In genomic region chr13:99421271-99421670, GRCh38 we compare ENCODE assay signal across 18 cellular contexts.
A peak's percentile ranks its signal among the peaks of the same experiment; 100 is the strongest.
DNase-seq lines count a peak whose midpoint lies in the region; TF ChIP-seq lines count a peak whose summit lies in the region.
"Had no signal": no experiment of that assay in that cellular context is flagged by ENCODE, and none has a peak within 500 bp of the region (broad histone marks: within the 10 kb centered on the region; RNA-seq: fewer than 3 reads in every experiment).

No MANE protein-coding gene starts in this region.

- no peaks in the 10 kb centered on the region for H3K36me3 ChIP-seq in BLaER1
- H3K36me3 ChIP-seq: ascending aorta, pancreas had no signal

- no peak overlapping the region for H3K9ac ChIP-seq in BLaER1

- POLR2A ChIA-PET in activated CD4-positive, alpha-beta memory T cell treated with anti-CD3 and anti-CD28 coated beads, Interleukin-2, amount 10 ng/mL, durations not matched to agents 7 days and 5 days (lab: Charles Lee), result interaction anchor here (1.0 kb wide), 1 partner anchor 61 kb away, joined by 4 read pairs; no protein-coding TSS in a partner anchor

- peaks cover 5 to 9% of the 10 kb centered on the region in 2 donors for H3K36me3 Mint-ChIP-seq in CD14-positive monocyte
- H3K36me3 Mint-ChIP-seq in activated CD4-positive, alpha-beta memory T cell treated with anti-CD3 and anti-CD28 coated beads, Interleukin-2, amount 10 ng/mL, durations not matched to agents 7 days and 5 days (ENCODE audit: low read depth), result no peaks in the 10 kb centered on the region
- H3K36me3 Mint-ChIP-seq: type B pancreatic cell had no signal

- H3K9me3 Mint-ChIP-seq in CD14-positive monocyte, result peaks cover 0 to 4% (median 0%) of the 10 kb centered on the region in 7 donors
- H3K9me3 Mint-ChIP-seq in activated CD4-positive, alpha-beta memory T cell treated with anti-CD3 and anti-CD28 coated beads, Interleukin-2, amount 10 ng/mL, durations not matched to agents 7 days and 5 days, result no peaks in the 10 kb centered on the region
- H3K9me3 Mint-ChIP-seq: type B pancreatic cell had no signal

- H3K4me1 ChIP-seq in BLaER1, result peaks cover 99% of the 10 kb centered on the region
- H3K4me1 ChIP-seq: ascending aorta, pancreas had no signal

- H3K4me1 Mint-ChIP-seq in CD14-positive monocyte, result peaks cover 56% of the 10 kb centered on the region
- peaks cover 44% of the 10 kb centered on the region for H3K4me1 Mint-ChIP-seq in activated CD4-positive, alpha-beta memory T cell treated with anti-CD3 and anti-CD28 coated beads, Interleukin-2, amount 10 ng/mL, durations not matched to agents 7 days and 5 days

- H3K9me3 ChIP-seq in BLaER1, result no peaks in the 10 kb centered on the region
- H3K9me3 ChIP-seq: ascending aorta, pancreas had no signal

- H4K20me1 ChIP-seq in BLaER1, result no peaks in the 10 kb centered on the region

- no peaks in the 10 kb centered on the region for H3K27me3 ChIP-seq in BLaER1
- H3K27me3 ChIP-seq: ascending aorta, pancreas had no signal

- TF ChIP-seq CTCF in CD14-positive monocyte (IDR thresholded peaks at IDR 0.05), result no peak
- no peak for TF ChIP-seq CTCF in coronary artery (IDR thresholded peaks at IDR 0.05)

- H3K27ac ChIP-seq in BLaER1 (no peak overlapping the region), coronary artery (no peak overlapping the region)
- H3K27ac ChIP-seq: ascending aorta, C4-2B, pancreas had no signal

- H3K4me3 ChIP-seq in BLaER1, result no peak overlapping the region
- no peak overlapping the region for H3K4me3 ChIP-seq in coronary artery
- H3K4me3 ChIP-seq: ascending aorta, pancreas had no signal

- CTCF ChIA-PET in activated CD4-positive, alpha-beta memory T cell treated with anti-CD3 and anti-CD28 coated beads, Interleukin-2, amount 10 ng/mL, durations not matched to agents 7 days and 5 days (lab: Charles Lee), result interaction anchor here (1.1 to 3.2 kb wide), 3 partner anchors 16 to 152 kb away, joined by 11 to 18 read pairs (median 13); no protein-coding TSS in a partner anchor

- peak overlapping the region; percentile 86; the same call in 1 of the 2 replicates for H3K4me2 ChIP-seq in BLaER1

- H3K27me3 Mint-ChIP-seq in CD14-positive monocyte (ENCODE audit: low read depth in 3 of 3), result peaks cover 34 to 41% (median 37%) of the 10 kb centered on the region in 3 donors
- H3K27me3 Mint-ChIP-seq in activated CD4-positive, alpha-beta memory T cell treated with anti-CD3 and anti-CD28 coated beads, Interleukin-2, amount 10 ng/mL, durations not matched to agents 7 days and 5 days, result peaks cover 29% of the 10 kb centered on the region

- no peak for DNase-seq in CD14-positive monocyte (ENCODE audit: low spot score)
- DNase-seq in activated CD4-positive, alpha-beta memory T cell treated with anti-CD3 and anti-CD28 coated beads, Interleukin-2, amount 10 ng/mL, durations not matched to agents 7 days and 5 days, result no peak
- peak; percentile 55 for DNase-seq in mesenteric fat pad (ENCODE audit: low spot score)
- no peak for DNase-seq in NCI-H2081 (lab: John Stamatoyannopoulos, UW)
- DNase-seq in coronary artery (ENCODE audit: low spot score), result no peak
- DNase-seq in NCI-H187 treated with DMSO at 0.1 percent for 48 hours (lab: John Stamatoyannopoulos, UW), result no peak
- DNase-seq: foreskin melanocyte, left cardiac atrium, MM.1S, NCI-H2029, NCI-H510A, pancreas, Right ventricle myocardium superior, T-helper 9 cell had no signal

- intact Hi-C loops in CD14-positive monocyte (cut with micrococcal nuclease), result loop anchor here in 1 of 2 donors (10.0 kb wide), 1 partner anchor 246 kb away; no protein-coding TSS in a partner anchor

- H3K27ac Mint-ChIP-seq in CD14-positive monocyte, result peak overlapping the region in 6 of 7 donors; percentile 16 to 87 (median 76)
- H3K27ac Mint-ChIP-seq in activated CD4-positive, alpha-beta memory T cell treated with anti-CD3 and anti-CD28 coated beads, Interleukin-2, amount 10 ng/mL, durations not matched to agents 7 days and 5 days, result no peak overlapping the region
- H3K27ac Mint-ChIP-seq: type B pancreatic cell had no signal

- H3K4me3 Mint-ChIP-seq in CD14-positive monocyte, result peak overlapping the region in 1 of 2 donors; percentile 72
- H3K4me3 Mint-ChIP-seq in activated CD4-positive, alpha-beta memory T cell treated with anti-CD3 and anti-CD28 coated beads, Interleukin-2, amount 10 ng/mL, durations not matched to agents 7 days and 5 days, result peak overlapping the region; percentile 9
- H3K4me3 Mint-ChIP-seq: type B pancreatic cell had no signal
